Comparison of ENCODE assay signal across 8 cellular contexts in genomic region chr2:172426635-172427255, GRCh38. TPM values are rescaled to one million over a fixed set of nuclear protein-coding genes. Genes with fewer than 3 reads are reported as not detected.
DNase-seq lines count a peak whose midpoint lies in the region; ATAC-seq and TF ChIP-seq lines count a peak whose summit lies in the region.

No MANE protein-coding gene starts in this region.

- H3K9ac ChIP-seq in PC-3 (ENCODE audit: low read length) = no peak overlapping the region

- H3K9me2 ChIP-seq in PC-3 (replicated peaks; ENCODE audit: low read length) = no peaks in the 10 kb centered on the region

- peak overlapping the region; percentile 82 for H3K4me3 ChIP-seq in PC-3 (ENCODE audit: low read length)
- peak overlapping the region; percentile 83 for H3K4me3 ChIP-seq in epithelial cell of proximal tubule (ENCODE audit: low read depth, low read length)
- peak overlapping the region; percentile 84 for H3K4me3 ChIP-seq in ovary

- H3K4me2 ChIP-seq in PC-3 (ENCODE audit: low read length) = peak overlapping the region; percentile 89

- peak; percentile 76 for DNase-seq in DMS79 (lab: John Stamatoyannopoulos, UW)
- DNase-seq in PC-3 = no peak
- no peak for DNase-seq in epithelial cell of proximal tubule (ENCODE audit: low read depth)
- no peak for DNase-seq in ovary
- DNase-seq in NCI-H2107 treated with DMSO at 0.1 percent for 48 hours (lab: John Stamatoyannopoulos, UW; ENCODE audit: unreplicated experiment) = no peak
- DNase-seq in effector CD4-positive, alpha-beta T cell = no peak

- TF ChIP-seq EP300 in ovary (IDR thresholded peaks at IDR 0.05) = no peak

- CTCF ChIA-PET in PC-3 (lab: Charles Lee) = interaction anchor here (0.6 to 1.7 kb wide), 4 partner anchors 16 to 195 kb away, joined by 3 to 7 read pairs (median 4); no protein-coding TSS in a partner anchor

- BruUV-seq in PC-3 (replicated peaks; lab: Mats Ljungman, UMichigan) = TSS peak; percentile 24

- H3K27ac ChIP-seq in PC-3 (ENCODE audit: low read length) (no peak overlapping the region), ovary (no peak overlapping the region)

- H3K36me3 ChIP-seq in PC-3 (ENCODE audit: low read depth, low read length) (no peaks in the 10 kb centered on the region), ovary (no peaks in the 10 kb centered on the region)

- peaks cover 29% of the 10 kb centered on the region for H4K20me1 ChIP-seq in PC-3 (ENCODE audit: low read length)

- POLR2A ChIA-PET in PC-3 (lab: Charles Lee; ENCODE audit: unreplicated experiment) = interaction anchor here (0.5 to 1.0 kb wide), 3 partner anchors 15 to 207 kb away, joined by 4 to 5 read pairs (median 4); no protein-coding TSS in a partner anchor

- H2AFZ ChIP-seq in PC-3 (ENCODE audit: low read length) = peak overlapping the region; percentile 60

- H3F3A ChIP-seq in PC-3 (ENCODE audit: low read length, unreplicated experiment) = no peaks in the 10 kb centered on the region

- H3K27me3 ChIP-seq in PC-3 (ENCODE audit: low read length) (no peaks in the 10 kb centered on the region), ovary (no peaks in the 10 kb centered on the region)

- ATAC-seq in PC-3 = no peak
- no peak for ATAC-seq in GM18907 (IDR thresholded peaks at IDR 0.05; ENCODE audit: unreplicated experiment)
- no peak for ATAC-seq in HG03457 (IDR thresholded peaks at IDR 0.05; ENCODE audit: unreplicated experiment)

- H3K9me3 ChIP-seq in PC-3 (ENCODE audit: low read length) (no peaks in the 10 kb centered on the region), ovary (no peaks in the 10 kb centered on the region)

- 73 to 74% (median 73%) methylated on average over 17 of the region's 17 CpGs for WGBS in ovary, 3 donors

- no peak for TF ChIP-seq CTCF in PC-3 (conservative IDR thresholded peaks at IDR 0.05; ENCODE audit: low read depth, low read length)
- no peak for TF ChIP-seq CTCF in epithelial cell of proximal tubule (conservative IDR thresholded peaks at IDR 0.05; ENCODE audit: low read depth, low read length)
- TF ChIP-seq CTCF in ovary (IDR thresholded peaks at IDR 0.05) = no peak

- TF ChIP-seq POLR2A in ovary (IDR thresholded peaks at IDR 0.05) = no peak

- intact Hi-C loops in PC-3 (cut with micrococcal nuclease) = loop anchor here (1.0 kb wide), 1 partner anchor 39 kb away; no protein-coding TSS in a partner anchor
- intact Hi-C loops in ovary (cut with DNase I) = no loop called here

- peaks cover 29% of the 10 kb centered on the region for H3K4me1 ChIP-seq in PC-3 (ENCODE audit: insufficient read depth, low read length)
- peaks cover 4% of the 10 kb centered on the region for H3K4me1 ChIP-seq in ovary (ENCODE audit: insufficient read depth)

- peaks cover 43% of the 10 kb centered on the region for H3K79me2 ChIP-seq in PC-3 (ENCODE audit: low read length)

RNA-seq across cellular contexts. Expression of gene ITGA6, which starts 0.6 kb away (rescaled TPM):
- 181 and 204 TPM in 2 replicates for total RNA-seq in PC-3 (2014; rRNA removed)
- 87.0 and 100 TPM in 2 replicates for total RNA-seq in epithelial cell of proximal tubule
- 10 to 100 TPM in 5 of 7 donors, 1 to 10 TPM in 2; 8.4 to 39.6 (median 19.0) TPM for total RNA-seq in ovary
- polyA plus RNA-seq in ovary = 10 to 100 TPM; 16.5 to 51.6 TPM
